In the genomic region with DNA sequence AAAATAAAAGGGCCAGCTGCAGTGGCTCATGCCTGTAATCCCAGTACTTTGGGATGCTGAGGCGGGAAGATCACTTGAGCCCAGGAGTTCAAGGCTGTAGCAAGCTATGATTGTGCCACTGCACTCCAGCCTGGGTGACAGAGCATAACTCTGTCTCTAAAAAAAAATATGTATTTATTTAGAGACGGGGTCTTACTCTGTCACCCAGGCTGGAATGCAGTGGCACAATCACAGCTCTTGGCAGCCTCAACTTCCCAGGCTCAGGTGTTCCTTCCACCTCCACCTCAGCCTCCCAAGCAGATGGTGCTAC, we compare ENCODE assay signal across 11 cellular contexts.
A peak's percentile ranks its signal among the peaks of the same experiment; 100 is the strongest.
DNase-seq lines count a peak whose midpoint lies in the region; ATAC-seq and TF ChIP-seq lines count a peak whose summit lies in the region.
"Had no signal": no experiment of that assay in that cellular context is flagged by ENCODE, and none has a peak within 500 bp of the region (broad histone marks: within the 10 kb centered on the region; RNA-seq: fewer than 3 reads in every experiment).

No MANE protein-coding gene starts in this region.

- H3K4me1 ChIP-seq in Panc1 (ENCODE audit: control insufficient read depth, insufficient read depth, low read length) (no peaks in the 10 kb centered on the region), aorta (ENCODE audit: control insufficient read depth in 1 of 2, insufficient read depth in 2 of 2, low read length in 2 of 2) (no peaks in the 10 kb centered on the region)
- no peaks in the 10 kb centered on the region for H3K4me1 ChIP-seq in CD8-positive, alpha-beta T cell (ENCODE audit: insufficient read depth, low read length)

- H3K4me3 Mint-ChIP-seq in neural crest cell = no peak overlapping the region
- H3K4me3 Mint-ChIP-seq in stimulated activated naive CD8-positive, alpha-beta T cell treated with anti-CD3 and anti-CD28 coated beads, Interleukin-15, amount 100 ng/mL, for 72 hours = no peak overlapping the region
- no peak overlapping the region for H3K4me3 Mint-ChIP-seq in CD8-positive, alpha-beta T cell
- H3K4me3 Mint-ChIP-seq: T-cell had no signal

- peak; percentile 56 for TF ChIP-seq CTCF in Panc1 (IDR thresholded peaks at IDR 0.05)
- TF ChIP-seq CTCF in neural crest cell (conservative IDR thresholded peaks at IDR 0.05) = peak; percentile 9
- TF ChIP-seq CTCF in CD8-positive, alpha-beta T cell (IDR thresholded peaks at IDR 0.05) = no peak

- POLR2A ChIA-PET in Panc1 (lab: Charles Lee) = no interaction called here
- POLR2A ChIA-PET in CD8-positive, alpha-beta T cell (lab: Charles Lee) = no interaction called here

- CTCF ChIA-PET in Panc1 (lab: Charles Lee) = interaction anchor here (0.7 to 1.0 kb wide), 3 partner anchors 52 to 935 kb away, joined by 4 to 10 read pairs (median 6); no protein-coding TSS in a partner anchor
- CTCF ChIA-PET in CD8-positive, alpha-beta T cell (lab: Charles Lee) = interaction anchor here (0.8 to 1.8 kb wide), 8 partner anchors 9 to 478 kb away, joined by 3 to 8 read pairs (median 4); no protein-coding TSS in a partner anchor

- intact Hi-C loops in Panc1 (cut with micrococcal nuclease; ENCODE audit: unreplicated experiment) (loop anchor here (5.0 kb wide), 1 partner anchor 476 kb away; no protein-coding TSS in a partner anchor), aorta (cut with DNase I) (no loop called here)
- intact Hi-C loops in CD8-positive, alpha-beta T cell (cut with DNase I, micrococcal nuclease) = loop anchor here in 1 of 2 experiments (5.0 kb wide), 1 partner anchor 476 kb away; no protein-coding TSS in a partner anchor

- H3K36me3 Mint-ChIP-seq in neural crest cell (ENCODE audit: low read depth) = no peaks in the 10 kb centered on the region
- H3K36me3 Mint-ChIP-seq in CD8-positive, alpha-beta T cell = no peaks in the 10 kb centered on the region
- H3K36me3 Mint-ChIP-seq: T-cell had no signal

- H3K27me3 Mint-ChIP-seq in neural crest cell (ENCODE audit: low read depth) = no peaks in the 10 kb centered on the region
- peaks cover 7% of the 10 kb centered on the region for H3K27me3 Mint-ChIP-seq in stimulated activated naive CD8-positive, alpha-beta T cell treated with anti-CD3 and anti-CD28 coated beads, Interleukin-15, amount 100 ng/mL, for 72 hours
- peaks cover 16% of the 10 kb centered on the region for H3K27me3 Mint-ChIP-seq in CD8-positive, alpha-beta T cell (ENCODE audit: low read depth)

- H3K27me3 ChIP-seq in Panc1 (ENCODE audit: control insufficient read depth, insufficient read depth, low read length) = no peaks in the 10 kb centered on the region
- H3K27me3 ChIP-seq in CD8-positive, alpha-beta T cell (ENCODE audit: insufficient read depth, low read length) = no peaks in the 10 kb centered on the region
- no peaks in the 10 kb centered on the region for H3K27me3 ChIP-seq in aorta (ENCODE audit: control insufficient read depth in 1 of 2, insufficient read depth in 2 of 2, low read length in 1 of 2)
- H3K27me3 ChIP-seq: BLaER1 had no signal

- ATAC-seq in GM19395 (IDR thresholded peaks at IDR 0.05; ENCODE audit: unreplicated experiment) (peak; percentile 19), HG02759 (IDR thresholded peaks at IDR 0.05; ENCODE audit: unreplicated experiment) (peak; percentile 9), Panc1 (0 out of 2 replicates have a peak, but pooled peaks have one; percentile 21), aorta (ENCODE audit: low FRiP score) (no peak)
- no peak for ATAC-seq in stimulated activated naive CD8-positive, alpha-beta T cell treated with anti-CD3 and anti-CD28 coated beads, Interleukin-15, amount 100 ng/mL, for 72 hours
- ATAC-seq in CD8-positive, alpha-beta T cell = no peak
- ATAC-seq: T-cell had no signal

- in situ Hi-C loops in Panc1 (cut with HindIII; ENCODE audit: low pct_unique_long_range_greater_than_20kb, low sequenced_read_pairs) = no loop called here

- no peak overlapping the region for H3K27ac ChIP-seq in Panc1 (ENCODE audit: low read length)
- no peak overlapping the region for H3K27ac ChIP-seq in CD8-positive, alpha-beta T cell (ENCODE audit: low read depth, low read length)
- H3K27ac ChIP-seq in aorta (ENCODE audit: low read depth in 1 of 2, low read length in 2 of 2) = no peak overlapping the region
- H3K27ac ChIP-seq: BLaER1, GM23248 had no signal

- BruUV-seq in Panc1 (replicated peaks; lab: Mats Ljungman, UMichigan) = no TSS peak

- H3K4me3 ChIP-seq in Panc1 (ENCODE audit: low read depth in 2 of 2, low read length in 2 of 2) = no peak overlapping the region
- H3K4me3 ChIP-seq in CD8-positive, alpha-beta T cell (ENCODE audit: low read depth, low read length) = no peak overlapping the region
- no peak overlapping the region for H3K4me3 ChIP-seq in aorta (ENCODE audit: low read length in 2 of 2)
- H3K4me3 ChIP-seq: BLaER1, GM23248 had no signal

- H3K27ac Mint-ChIP-seq in neural crest cell (ENCODE audit: unreplicated experiment) = no peak overlapping the region
- H3K27ac Mint-ChIP-seq in stimulated activated naive CD8-positive, alpha-beta T cell treated with anti-CD3 and anti-CD28 coated beads, Interleukin-15, amount 100 ng/mL, for 72 hours = no peak overlapping the region
- no peak overlapping the region for H3K27ac Mint-ChIP-seq in CD8-positive, alpha-beta T cell
- H3K27ac Mint-ChIP-seq: T-cell had no signal

- WGBS in aorta, 2 donors = 17 to 21% methylated on average over 2 of the region's 2 CpGs

- no peaks in the 10 kb centered on the region for H3K9me3 ChIP-seq in Panc1 (ENCODE audit: control insufficient read depth, insufficient read depth, low read depth, low read length)
- H3K9me3 ChIP-seq in CD8-positive, alpha-beta T cell (ENCODE audit: low read length) = no peaks in the 10 kb centered on the region
- H3K9me3 ChIP-seq in aorta (ENCODE audit: control insufficient read depth, low read length) = no peaks in the 10 kb centered on the region
- H3K9me3 ChIP-seq: BLaER1 had no signal

- H3K36me3 ChIP-seq in Panc1 (ENCODE audit: control insufficient read depth, insufficient read depth, low read length) (no peaks in the 10 kb centered on the region), aorta (ENCODE audit: control insufficient read depth in 1 of 2, insufficient read depth in 2 of 2, low read length in 1 of 2) (no peaks in the 10 kb centered on the region)
- H3K36me3 ChIP-seq in CD8-positive, alpha-beta T cell (ENCODE audit: insufficient read depth, low read length) = no peaks in the 10 kb centered on the region
- H3K36me3 ChIP-seq: BLaER1 had no signal

- H3K9me3 Mint-ChIP-seq in neural crest cell = no peaks in the 10 kb centered on the region
- no peaks in the 10 kb centered on the region for H3K9me3 Mint-ChIP-seq in stimulated activated naive CD8-positive, alpha-beta T cell treated with anti-CD3 and anti-CD28 coated beads, Interleukin-15, amount 100 ng/mL, for 72 hours
- no peaks in the 10 kb centered on the region for H3K9me3 Mint-ChIP-seq in CD8-positive, alpha-beta T cell
- H3K9me3 Mint-ChIP-seq: T-cell had no signal

- DNase-seq in Panc1 (ENCODE audit: low read depth, low spot score) = no peak
- DNase-seq in neural crest cell (ENCODE audit: low read depth, low spot score) = no peak
- DNase-seq in stimulated activated naive CD8-positive, alpha-beta T cell treated with anti-CD3 and anti-CD28 coated beads, Interleukin-15, amount 100 ng/mL, for 72 hours = no peak
- no peak for DNase-seq in CD8-positive, alpha-beta T cell
- DNase-seq in aorta = no peak
- no peak for DNase-seq in retina

- H3K4me1 Mint-ChIP-seq in neural crest cell = peaks cover 3% of the 10 kb centered on the region
- H3K4me1 Mint-ChIP-seq in stimulated activated naive CD8-positive, alpha-beta T cell treated with anti-CD3 and anti-CD28 coated beads, Interleukin-15, amount 100 ng/mL, for 72 hours = no peaks in the 10 kb centered on the region
- peaks cover 3% of the 10 kb centered on the region for H3K4me1 Mint-ChIP-seq in CD8-positive, alpha-beta T cell (ENCODE audit: low read depth)

Comparison
In these comparisons a context has a peak if more than half of its experiments do, and no peak if none do; other contexts are left out.
1. ATAC-seq: peak in GM19395 (single experiment), HG02759 (single experiment) and Panc1 (single experiment); none in stimulated activated naive CD8-positive, alpha-beta T cell treated with anti-CD3 and anti-CD28 coated beads, Interleukin-15, amount 100 ng/mL, for 72 hours (single experiment), CD8-positive, alpha-beta T cell (single experiment) and aorta (single experiment).